12 cellular contexts compared by ENCODE assay signal in the genomic region with DNA sequence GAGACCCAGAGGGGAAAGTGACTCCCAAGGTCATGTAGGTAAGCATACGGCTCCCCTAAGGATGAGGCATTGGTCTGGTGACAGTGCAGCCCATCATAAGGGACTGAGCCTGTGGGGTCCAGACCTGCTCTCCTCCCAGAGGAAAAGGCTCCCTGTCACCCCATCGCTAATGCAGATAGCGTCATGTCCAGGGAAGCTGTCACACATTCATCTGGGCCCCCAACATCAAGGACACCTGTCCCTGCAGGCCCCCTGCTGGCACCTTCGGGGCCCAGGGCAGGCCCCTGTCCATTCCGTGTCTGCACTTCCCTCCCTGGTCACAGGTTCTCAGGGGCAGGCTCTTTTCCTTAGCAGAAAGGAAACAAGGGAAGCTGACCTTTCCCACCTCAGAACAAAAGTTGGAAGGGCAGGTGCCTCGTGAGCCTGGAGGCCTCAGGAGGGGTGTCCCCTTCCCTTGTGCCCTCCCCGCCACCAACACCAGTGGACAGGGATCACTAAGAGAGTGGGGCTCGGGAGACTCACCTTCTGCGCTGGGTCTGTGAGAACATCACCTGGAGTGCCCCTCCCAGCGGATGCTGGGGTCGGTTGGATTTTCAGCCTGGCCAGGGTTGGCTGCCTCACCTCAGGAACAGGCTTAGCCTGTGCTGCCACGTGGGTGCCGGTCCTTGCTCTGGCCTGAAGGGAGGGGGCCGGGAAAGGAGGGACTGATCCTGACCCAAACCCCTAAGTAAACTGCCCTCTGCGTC. TPM values are rescaled to one million over a fixed set of nuclear protein-coding genes. Genes with fewer than 3 reads are reported as not detected.
DNase-seq lines count a peak whose midpoint lies in the region; ATAC-seq and TF ChIP-seq lines count a peak whose summit lies in the region.
"Had no signal": no experiment of that assay in that cellular context is flagged by ENCODE, and none has a peak within 500 bp of the region (broad histone marks: within the 10 kb centered on the region; RNA-seq: fewer than 3 reads in every experiment).

No MANE protein-coding gene starts in this region.

- H3K27me3 Mint-ChIP-seq in CD4-positive, CD25-positive, alpha-beta regulatory T cell = no peaks in the 10 kb centered on the region

- H3K79me2 ChIP-seq in SU-DHL-6 (ENCODE audit: insufficient read depth, low read length) = peaks cover 12% of the 10 kb centered on the region; the same call in 1 of the 2 replicates

- intact Hi-C loops in esophagus muscularis mucosa (cut with DNase I) (loop anchor here (5.0 kb wide), 1 partner anchor 36 kb away; a partner anchor contains a TSS), prostate gland (cut with DNase I) (no loop called here)

- H3K27ac ChIP-seq in CD4-positive, CD25-positive, alpha-beta regulatory T cell (ENCODE audit: insufficient read depth, low read length, poor library complexity, severe bottlenecking) = no peak overlapping the region
- H3K27ac ChIP-seq in SU-DHL-6 (ENCODE audit: low read depth, low read length) (no peak overlapping the region), esophagus muscularis mucosa (replicated peaks in 1 of 4) (peak overlapping the region; percentile 10 to 71 (median 60)), prostate gland (peak overlapping the region; percentile 6 to 18)
- H3K27ac ChIP-seq: PC-9 had no signal

- no peak overlapping the region for H2AFZ ChIP-seq in SU-DHL-6 (ENCODE audit: low read depth, low read length, severe bottlenecking)
- H2AFZ ChIP-seq: PC-9 had no signal

- H3K4me1 ChIP-seq in CD4-positive, CD25-positive, alpha-beta regulatory T cell (ENCODE audit: control insufficient read depth, insufficient read depth, low read length, poor library complexity, severe bottlenecking) = peaks cover 17% of the 10 kb centered on the region
- H3K4me1 ChIP-seq in esophagus muscularis mucosa (peaks cover 55 to 62% (median 60%) of the 10 kb centered on the region in 4 donors), prostate gland (replicated peaks) (peaks cover 6% of the 10 kb centered on the region)

- peak overlapping the region; percentile 13; the same call in 1 of the 2 replicates for H3K9ac ChIP-seq in SU-DHL-6 (ENCODE audit: low read length)

- H3K9me3 ChIP-seq in CD4-positive, CD25-positive, alpha-beta regulatory T cell (ENCODE audit: control insufficient read depth in 2 of 2, low read length in 2 of 2) = no peaks in the 10 kb centered on the region
- no peaks in the 10 kb centered on the region for H3K9me3 ChIP-seq in SU-DHL-6 (ENCODE audit: insufficient read depth, low read length)
- H3K9me3 ChIP-seq in esophagus muscularis mucosa = no peaks in the 10 kb centered on the region
- H3K9me3 ChIP-seq in prostate gland = no peaks in the 10 kb centered on the region

- H3F3A ChIP-seq in SU-DHL-6 (ENCODE audit: insufficient read depth) = no peaks in the 10 kb centered on the region

- H3K4me2 ChIP-seq in SU-DHL-6 (ENCODE audit: low read depth, low read length, poor library complexity, severe bottlenecking) = no peak overlapping the region
- H3K4me2 ChIP-seq: PC-9 had no signal

- no peak overlapping the region for H3K4me3 Mint-ChIP-seq in CD4-positive, CD25-positive, alpha-beta regulatory T cell

- DNase-seq in CD4-positive, CD25-positive, alpha-beta regulatory T cell = no peak
- DNase-seq in esophagus muscularis mucosa (ENCODE audit: extremely low spot score) = no peak
- DNase-seq in prostate gland (ENCODE audit: low spot score) = no peak
- DNase-seq in NCI-H226 = no peak
- DNase-seq in medulla oblongata (ENCODE audit: extremely low spot score) = no peak
- DNase-seq in activated CD4-positive, alpha-beta T cell treated with anti-CD3 and anti-CD28 coated beads, Interleukin-2, amount 50 U/mL, for 4 hours = no peak
- DNase-seq: PC-9 had no signal

- TF ChIP-seq POLR2A in esophagus muscularis mucosa (IDR thresholded peaks at IDR 0.05; ENCODE audit: low read depth) = no peak
- no peak for TF ChIP-seq POLR2A in prostate gland (IDR thresholded peaks at IDR 0.05)

- WGBS in esophagus muscularis mucosa = 69% methylated on average over 9 of the region's 15 CpGs
- 49% methylated on average over 14 of the region's 15 CpGs for WGBS in prostate gland

- H3K36me3 Mint-ChIP-seq in CD4-positive, CD25-positive, alpha-beta regulatory T cell = peaks cover 15% of the 10 kb centered on the region

- no peak for ATAC-seq in CD4-positive, CD25-positive, alpha-beta regulatory T cell (ENCODE audit: low read depth in 2 of 2)
- no peak for ATAC-seq in HG02981 (IDR thresholded peaks at IDR 0.05; ENCODE audit: unreplicated experiment)
- ATAC-seq: activated naive CD4-positive, alpha-beta T cell treated with anti-CD3 and anti-CD28 coated beads, Interleukin-2, amount 50 U/mL, for 72 hours; sciatic nerve had no signal

- no peak for TF ChIP-seq EP300 in esophagus muscularis mucosa (IDR thresholded peaks at IDR 0.05)

- H3K4me1 Mint-ChIP-seq in CD4-positive, CD25-positive, alpha-beta regulatory T cell = peaks cover 12 to 45% (median 15%) of the 10 kb centered on the region in 4 donors

- TF ChIP-seq CTCF in SU-DHL-6 (IDR thresholded peaks at IDR 0.05; ENCODE audit: insufficient read depth, low read length, poor library complexity, severe bottlenecking) = no peak
- no peak for TF ChIP-seq CTCF in esophagus muscularis mucosa (IDR thresholded peaks at IDR 0.05)
- TF ChIP-seq CTCF in prostate gland (IDR thresholded peaks at IDR 0.05) = no peak

- peak overlapping the region; percentile 15 to 74 (median 52) for H3K27ac Mint-ChIP-seq in CD4-positive, CD25-positive, alpha-beta regulatory T cell

- no peak overlapping the region for H3K4me3 ChIP-seq in CD4-positive, CD25-positive, alpha-beta regulatory T cell (ENCODE audit: low read depth, low read length)
- H3K4me3 ChIP-seq in SU-DHL-6 (ENCODE audit: insufficient read depth, low read length, poor library complexity, severe bottlenecking) (no peak overlapping the region), esophagus muscularis mucosa (no peak overlapping the region), prostate gland (no peak overlapping the region)
- H3K4me3 ChIP-seq: PC-9 had no signal

- H4K20me1 ChIP-seq in SU-DHL-6 (ENCODE audit: low read depth, low read length) = no peaks in the 10 kb centered on the region

- H3K27me3 ChIP-seq in CD4-positive, CD25-positive, alpha-beta regulatory T cell (ENCODE audit: control insufficient read depth, insufficient read depth, low read length) = no peaks in the 10 kb centered on the region
- no peaks in the 10 kb centered on the region for H3K27me3 ChIP-seq in SU-DHL-6 (ENCODE audit: low read length)
- no peaks in the 10 kb centered on the region for H3K27me3 ChIP-seq in esophagus muscularis mucosa
- H3K27me3 ChIP-seq in prostate gland (replicated peaks; ENCODE audit: insufficient read depth) = no peaks in the 10 kb centered on the region

- no peaks in the 10 kb centered on the region for H3K9me3 Mint-ChIP-seq in CD4-positive, CD25-positive, alpha-beta regulatory T cell
- H3K9me3 Mint-ChIP-seq: activated naive CD4-positive, alpha-beta T cell treated with anti-CD3 and anti-CD28 coated beads, Interleukin-2, amount 50 U/mL, for 72 hours had no signal

- H3K9me2 ChIP-seq in SU-DHL-6 (replicated peaks; ENCODE audit: insufficient read depth, low read length) = no peaks in the 10 kb centered on the region

- H3K36me3 ChIP-seq in CD4-positive, CD25-positive, alpha-beta regulatory T cell (ENCODE audit: control insufficient read depth, insufficient read depth, low read length) = peaks cover 44% of the 10 kb centered on the region
- H3K36me3 ChIP-seq in SU-DHL-6 (ENCODE audit: low read length) (peaks cover 13% of the 10 kb centered on the region; the same call in 1 of the 2 replicates), esophagus muscularis mucosa (peaks cover 8 to 37% (median 24%) of the 10 kb centered on the region in 4 donors), prostate gland (no peaks in the 10 kb centered on the region)

RNA-seq across cellular contexts. Expression of a gene that starts 38.2 kb away (rescaled TPM):
- total RNA-seq in CD4-positive, CD25-positive, alpha-beta regulatory T cell = 154 TPM
- 10 to 100 TPM; 50.3 to 77.3 (median 62.8) TPM for polyA plus RNA-seq in CD4-positive, CD25-positive, alpha-beta regulatory T cell
- total RNA-seq in esophagus muscularis mucosa (100 to 1,000 TPM in 1 of 4 donors, 10 to 100 TPM in 3; 46.9 to 102 (median 74.7) TPM), prostate gland (10 to 100 TPM; 61.8 to 93.4 TPM)

RNA-seq across cellular contexts. Expression of a gene that starts 54.6 kb away (rescaled TPM):
- 1,411 TPM for total RNA-seq in CD4-positive, CD25-positive, alpha-beta regulatory T cell
- 1,000 to 10,000 TPM; 1,034 to 1,357 (median 1,206) TPM for polyA plus RNA-seq in CD4-positive, CD25-positive, alpha-beta regulatory T cell
- 1,000 to 10,000 TPM in 2 of 4 donors, 100 to 1,000 TPM in 2; 721 to 1,711 (median 1,283) TPM for total RNA-seq in esophagus muscularis mucosa
- total RNA-seq in prostate gland = 1,000 to 10,000 TPM; 1,006 to 2,029 TPM

RNA-seq across cellular contexts. Expression of a gene that starts 59.1 kb away (rescaled TPM):
- not detected for total RNA-seq in CD4-positive, CD25-positive, alpha-beta regulatory T cell
- polyA plus RNA-seq in CD4-positive, CD25-positive, alpha-beta regulatory T cell = not detected
- total RNA-seq in esophagus muscularis mucosa (under 1 TPM in 1 of 4 donors, not detected in 3; 0.26 TPM), prostate gland (1 to 10 TPM in 1 of 2 donors, not detected in 1; 5.1 TPM)
- total RNA-seq: PC-9, sciatic nerve had no signal
- polyA plus RNA-seq: BJ had no signal

Comparison
In these comparisons a context has a peak if more than half of its experiments do, and no peak if none do; other contexts are left out.
1. H3K27ac ChIP-seq: peak in esophagus muscularis mucosa (4 of 4) and prostate gland (2 of 2); none in CD4-positive, CD25-positive, alpha-beta regulatory T cell (single experiment) and SU-DHL-6 (single experiment).